In the genomic region with DNA sequence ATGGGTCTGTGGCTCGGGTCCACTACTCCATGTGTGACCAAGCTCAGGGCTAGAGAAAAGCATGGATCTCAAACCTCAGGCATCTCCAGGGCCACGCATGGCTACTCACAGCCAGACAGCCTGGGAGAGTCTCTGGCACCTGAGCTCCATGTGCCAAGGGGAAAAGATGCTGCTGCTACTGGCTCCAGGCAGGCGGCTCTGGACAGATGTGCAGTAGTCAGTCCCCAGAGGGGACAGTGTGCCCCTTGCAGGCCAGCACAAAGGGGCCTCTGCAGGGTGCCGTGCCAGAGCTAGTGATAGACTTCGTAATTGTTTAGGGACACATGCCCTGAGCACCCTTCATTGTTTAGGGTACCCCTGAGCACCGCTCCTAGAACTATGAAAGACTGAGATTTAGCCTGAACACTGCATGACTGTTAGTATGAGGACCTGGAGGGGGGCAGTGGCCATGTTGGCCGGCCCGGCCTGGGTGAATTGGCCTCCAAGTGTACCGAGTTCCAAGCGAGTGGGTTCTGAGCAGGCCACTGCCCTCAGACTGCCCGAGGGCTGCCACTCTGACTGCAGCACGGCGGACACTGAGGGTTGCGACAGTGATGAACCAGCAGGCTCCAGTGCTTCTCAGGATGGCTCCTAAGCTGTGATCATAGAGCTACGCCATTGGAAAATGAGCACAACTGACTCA, we compare ENCODE assay signal across 19 cellular contexts.
DNase-seq lines count a peak whose midpoint lies in the region; ATAC-seq, FAIRE-seq and TF ChIP-seq lines count a peak whose summit lies in the region.
"Had no signal": no experiment of that assay in that cellular context is flagged by ENCODE, and none has a peak within 500 bp of the region (broad histone marks: within the 10 kb centered on the region; RNA-seq: fewer than 3 reads in every experiment).

No MANE protein-coding gene starts in this region.

- no peak for ATAC-seq in left cardiac atrium
- ATAC-seq in right cardiac atrium, result no peak
- no peak for ATAC-seq in stimulated activated memory B cell treated with anti-CD40 and anti-IgM and Interleukin-4, amounts not matched to agents 10 μg/mL and 1 μg/mL and 100 μg/mL, for 72 hours
- ATAC-seq in left colon, result no peak

- TF ChIP-seq CTCF in kidney (IDR thresholded peaks at IDR 0.05; ENCODE audit: borderline replicate concordance, extremely low read depth, insufficient read depth), result no peak
- no peak for TF ChIP-seq CTCF in spleen (IDR thresholded peaks at IDR 0.05 in 8 of 11, conservative IDR thresholded peaks at IDR 0.05 in 3 of 11)
- no peak for TF ChIP-seq CTCF in HFFc6 (IDR thresholded peaks at IDR 0.05)

- FAIRE-seq in kidney (lab: Jason Lieb, UNC), result no peak
- FAIRE-seq: D721Med, G401.6, GM12892, H54 had no signal

- H3K36me3 ChIP-seq in kidney (ENCODE audit: control insufficient read depth in 1 of 2, insufficient read depth in 2 of 2, low read length in 2 of 2), result no peaks in the 10 kb centered on the region
- no peaks in the 10 kb centered on the region for H3K36me3 ChIP-seq in spleen

- no peak overlapping the region for H3K9ac ChIP-seq in kidney (ENCODE audit: low read length in 2 of 2)

- H3K4me3 Mint-ChIP-seq in HFFc6, result no peak overlapping the region
- H3K4me3 Mint-ChIP-seq in stimulated activated memory B cell treated with anti-CD40 and anti-IgM and Interleukin-4, amounts not matched to agents 10 μg/mL and 1 μg/mL and 100 μg/mL, for 72 hours, result no peak overlapping the region
- H3K4me3 Mint-ChIP-seq: CD4-positive, alpha-beta memory T cell had no signal

- 86% methylated on average over 15 of the region's 15 CpGs for WGBS in right cardiac atrium
- WGBS in spleen, 5 donors, result 80 to 93% (median 88%) methylated on average over 10 to 15 of the region's 15 CpGs

- intact Hi-C loops in left cardiac atrium (cut with DNase I), result no loop called here
- intact Hi-C loops in right cardiac atrium (cut with DNase I), result no loop called here
- intact Hi-C loops in kidney (cut with DNase I), result no loop called here
- intact Hi-C loops in spleen (cut with DNase I; ENCODE audit: low total_unique reads), result no loop called here
- intact Hi-C loops in left colon (cut with DNase I, micrococcal nuclease), result no loop called here

- no peaks in the 10 kb centered on the region for H3K4me1 ChIP-seq in right cardiac atrium (ENCODE audit: control insufficient read depth, insufficient read depth, low read length)
- H3K4me1 ChIP-seq in kidney (ENCODE audit: control insufficient read depth in 1 of 2, insufficient read depth in 1 of 2, low read depth in 1 of 2, low read length in 2 of 2), result no peaks in the 10 kb centered on the region
- peaks cover 0 to 10% (median 4%) of the 10 kb centered on the region in 6 donors for H3K4me1 ChIP-seq in spleen

- H3K27ac Mint-ChIP-seq in HFFc6, result no peak overlapping the region
- no peak overlapping the region for H3K27ac Mint-ChIP-seq in stimulated activated memory B cell treated with anti-CD40 and anti-IgM and Interleukin-4, amounts not matched to agents 10 μg/mL and 1 μg/mL and 100 μg/mL, for 72 hours
- H3K27ac Mint-ChIP-seq: CD4-positive, alpha-beta memory T cell had no signal

- H3K4me3 ChIP-seq in right cardiac atrium (ENCODE audit: low read length), result no peak overlapping the region
- H3K4me3 ChIP-seq in kidney (ENCODE audit: low read length in 2 of 2), result no peak overlapping the region
- no peak overlapping the region for H3K4me3 ChIP-seq in spleen

- peaks cover 1% of the 10 kb centered on the region; the same call in 1 of the 2 replicates for H3K27me3 Mint-ChIP-seq in HFFc6 (ENCODE audit: insufficient read depth)
- H3K27me3 Mint-ChIP-seq in stimulated activated memory B cell treated with anti-CD40 and anti-IgM and Interleukin-4, amounts not matched to agents 10 μg/mL and 1 μg/mL and 100 μg/mL, for 72 hours, result no peaks in the 10 kb centered on the region
- H3K27me3 Mint-ChIP-seq: CD4-positive, alpha-beta memory T cell had no signal

- no peak for TF ChIP-seq POLR2A in spleen (IDR thresholded peaks at IDR 0.05)

- H3K27ac ChIP-seq in right cardiac atrium (ENCODE audit: low read length) (no peak overlapping the region), kidney (ENCODE audit: low read depth in 2 of 2, low read length in 2 of 2) (no peak overlapping the region), spleen (no peak overlapping the region)
- H3K27ac ChIP-seq: C4-2B had no signal

- no peaks in the 10 kb centered on the region for H3K36me3 Mint-ChIP-seq in HFFc6 (ENCODE audit: low read depth)
- no peaks in the 10 kb centered on the region for H3K36me3 Mint-ChIP-seq in stimulated activated memory B cell treated with anti-CD40 and anti-IgM and Interleukin-4, amounts not matched to agents 10 μg/mL and 1 μg/mL and 100 μg/mL, for 72 hours
- H3K36me3 Mint-ChIP-seq: CD4-positive, alpha-beta memory T cell had no signal

- no peaks in the 10 kb centered on the region for H3K9me3 ChIP-seq in right cardiac atrium (ENCODE audit: control insufficient read depth, low read length)
- no peaks in the 10 kb centered on the region for H3K9me3 ChIP-seq in kidney (ENCODE audit: control insufficient read depth in 1 of 2, low read length in 2 of 2)
- H3K9me3 ChIP-seq in spleen, result peaks cover 0 to 17% (median 3%) of the 10 kb centered on the region in 8 donors

- H3K4me1 Mint-ChIP-seq in HFFc6 (ENCODE audit: low read depth), result no peaks in the 10 kb centered on the region
- no peaks in the 10 kb centered on the region for H3K4me1 Mint-ChIP-seq in stimulated activated memory B cell treated with anti-CD40 and anti-IgM and Interleukin-4, amounts not matched to agents 10 μg/mL and 1 μg/mL and 100 μg/mL, for 72 hours
- H3K4me1 Mint-ChIP-seq: CD4-positive, alpha-beta memory T cell had no signal

- H3K27me3 ChIP-seq in right cardiac atrium (ENCODE audit: control insufficient read depth, insufficient read depth) (no peaks in the 10 kb centered on the region), spleen (replicated peaks in 1 of 7) (no peaks in the 10 kb centered on the region)

- DNase-seq in left cardiac atrium (peak; percentile 8), right cardiac atrium (no peak), NCI-H69 (lab: John Stamatoyannopoulos, UW) (peak; percentile 24), kidney (peak; percentile 37), spleen (peak; percentile 66), HFFc6 (no peak), left colon (no peak)
- DNase-seq: 8988T; AML-193; CD4-positive, alpha-beta memory T cell; DMS153; DMS79 treated with DMSO at 0.1 percent for 48 hours; EL had no signal

- peaks cover 45% of the 10 kb centered on the region for H3K9me3 Mint-ChIP-seq in HFFc6
- peaks cover 5% of the 10 kb centered on the region for H3K9me3 Mint-ChIP-seq in stimulated activated memory B cell treated with anti-CD40 and anti-IgM and Interleukin-4, amounts not matched to agents 10 μg/mL and 1 μg/mL and 100 μg/mL, for 72 hours

Comparison
In these comparisons a context has a peak if more than half of its experiments do, and no peak if none do; other contexts are left out.
1. DNase-seq: peak in left cardiac atrium (single experiment), NCI-H69 (single experiment), kidney (single experiment) and spleen (single experiment); none in right cardiac atrium (0 of 3), HFFc6 (single experiment) and left colon (0 of 2).